26 cellular contexts compared by ENCODE assay signal in genomic region chr5:137705106-137705505, GRCh38.
"Had no signal": no experiment of that assay in that cellular context is flagged by ENCODE, and none has a peak within 500 bp of the region (broad histone marks: within the 10 kb centered on the region; RNA-seq: fewer than 3 reads in every experiment).

No MANE protein-coding gene starts in this region.

- H3K4me1 Mint-ChIP-seq: activated B cell treated with CpG ODN at 0.5 μM for 24 hours had no signal

- H3K27me3 Mint-ChIP-seq: activated B cell treated with CpG ODN at 0.5 μM for 24 hours; activated CD4-positive, alpha-beta memory T cell treated with anti-CD3 and anti-CD28 coated beads for 36 hours; activated CD4-positive, alpha-beta T cell treated with anti-CD3 and anti-CD28 coated beads for 36 hours; natural killer cell treated with Interleukin-12 subunit alpha and Interleukin-12 subunit beta and Interleukin-15 and Interleukin-18, amount 100 ng/mL, for 72 hours; stimulated activated naive CD8-positive, alpha-beta T cell treated with anti-CD3 and anti-CD28 coated beads, Interleukin-15, Interleukin-2, amounts not matched to agents 100 ng/mL and 50 ng/mL, for 24 hours had no signal

- H3K27ac Mint-ChIP-seq: activated B cell treated with CpG ODN at 0.5 μM for 24 hours; activated CD4-positive, alpha-beta memory T cell treated with anti-CD3 and anti-CD28 coated beads for 36 hours; activated CD4-positive, alpha-beta T cell treated with anti-CD3 and anti-CD28 coated beads for 36 hours; natural killer cell treated with Interleukin-12 subunit alpha and Interleukin-12 subunit beta and Interleukin-15 and Interleukin-18, amount 100 ng/mL, for 72 hours; stimulated activated naive CD8-positive, alpha-beta T cell treated with anti-CD3 and anti-CD28 coated beads, Interleukin-15, Interleukin-2, amounts not matched to agents 100 ng/mL and 50 ng/mL, for 24 hours; T-helper 1 cell treated with Interleukin-12 subunit alpha and Interleukin-12 subunit beta and Interleukin-4 antibody, amounts not matched to agents 30 μg/mL and 1 μg/mL, for 36 hours had no signal

- H3K4me3 ChIP-seq: ascending aorta, pancreas, psoas muscle, right atrium auricular region, tibial artery had no signal

- H3K4me3 Mint-ChIP-seq: activated B cell treated with CpG ODN at 0.5 μM for 24 hours; activated CD4-positive, alpha-beta memory T cell treated with anti-CD3 and anti-CD28 coated beads for 36 hours; activated CD4-positive, alpha-beta T cell treated with anti-CD3 and anti-CD28 coated beads for 36 hours; natural killer cell treated with Interleukin-12 subunit alpha and Interleukin-12 subunit beta and Interleukin-15 and Interleukin-18, amount 100 ng/mL, for 72 hours; stimulated activated naive CD8-positive, alpha-beta T cell treated with anti-CD3 and anti-CD28 coated beads, Interleukin-15, Interleukin-2, amounts not matched to agents 100 ng/mL and 50 ng/mL, for 24 hours; T-helper 1 cell treated with Interleukin-12 subunit alpha and Interleukin-12 subunit beta and Interleukin-4 antibody, amounts not matched to agents 30 μg/mL and 1 μg/mL, for 36 hours had no signal

- DNase-seq: activated B cell treated with CpG ODN at 0.5 μM for 24 hours; activated CD4-positive, alpha-beta memory T cell treated with anti-CD3 and anti-CD28 coated beads for 36 hours; activated CD4-positive, alpha-beta T cell treated with anti-CD3 and anti-CD28 coated beads for 36 hours; activated gamma-delta T cell; activated naive CD4-positive, alpha-beta T cell treated with anti-CD3 and anti-CD28 coated beads, Interleukin-2, amount 50 U/mL, for 16 hours; activated T-cell treated with anti-CD3 and anti-CD28 coated beads for 4 hours; cerebellar nuclear complex; head of caudate nucleus; hypothalamus; left ventricle myocardium superior; midbrain; pancreas; psoas muscle; stimulated activated CD4-positive, alpha-beta T cell treated with anti-CD3 and anti-CD28 coated beads, Interleukin-12 subunit alpha, Interleukin-12 subunit beta, amount 100 ng/mL, for 4 hours; substantia nigra; T1000; tibial artery had no signal

- ATAC-seq: activated CD4-positive, alpha-beta T cell treated with anti-CD3 and anti-CD28 coated beads for 36 hours; esophagus mucosa; left ventricle myocardium superior; natural killer cell treated with Interleukin-12 subunit alpha and Interleukin-12 subunit beta and Interleukin-15 and Interleukin-18, amount 100 ng/mL, for 72 hours; pancreas; psoas muscle had no signal

- FAIRE-seq: endometrium, frontal cortex, islet of Langerhans, pancreas had no signal

- H3K36me3 Mint-ChIP-seq: natural killer cell treated with Interleukin-12 subunit alpha and Interleukin-12 subunit beta and Interleukin-15 and Interleukin-18, amount 100 ng/mL, for 72 hours had no signal

- H3K27me3 ChIP-seq: ascending aorta, pancreas, right atrium auricular region, tibial artery had no signal

- H3K9me3 Mint-ChIP-seq: activated B cell treated with CpG ODN at 0.5 μM for 24 hours; activated CD4-positive, alpha-beta memory T cell treated with anti-CD3 and anti-CD28 coated beads for 36 hours; natural killer cell treated with Interleukin-12 subunit alpha and Interleukin-12 subunit beta and Interleukin-15 and Interleukin-18, amount 100 ng/mL, for 72 hours; stimulated activated naive CD8-positive, alpha-beta T cell treated with anti-CD3 and anti-CD28 coated beads, Interleukin-15, Interleukin-2, amounts not matched to agents 100 ng/mL and 50 ng/mL, for 24 hours; T-helper 1 cell treated with Interleukin-12 subunit alpha and Interleukin-12 subunit beta and Interleukin-4 antibody, amounts not matched to agents 30 μg/mL and 1 μg/mL, for 36 hours had no signal

- H3K36me3 ChIP-seq: ascending aorta, pancreas, tibial artery had no signal
